In the genomic region with DNA sequence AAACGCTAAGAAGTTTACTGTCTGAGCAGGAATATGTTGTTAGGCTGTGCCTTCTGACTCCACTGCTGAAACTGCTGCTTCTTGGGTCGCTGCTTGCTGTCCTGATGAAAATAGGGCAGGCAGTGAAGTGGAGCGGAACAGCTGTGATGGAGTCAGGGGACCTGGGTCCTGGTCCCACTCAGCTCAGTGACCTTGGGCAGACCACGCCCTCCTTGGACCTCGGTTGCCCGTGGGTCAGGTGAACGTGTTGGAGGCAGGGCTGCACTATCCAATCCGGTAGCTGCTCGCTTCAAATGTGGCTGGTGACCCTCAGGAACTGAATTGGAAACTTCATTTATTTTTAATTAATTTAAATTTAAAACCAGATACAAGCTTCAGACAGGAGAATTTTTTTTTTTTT, we compare ENCODE assay signal across 18 cellular contexts. TPM values are rescaled to one million over a fixed set of nuclear protein-coding genes. Genes with fewer than 3 reads are reported as not detected.
DNase-seq lines count a peak whose midpoint lies in the region; ATAC-seq and TF ChIP-seq lines count a peak whose summit lies in the region.
"Had no signal": no experiment of that assay in that cellular context is flagged by ENCODE, and none has a peak within 500 bp of the region (broad histone marks: within the 10 kb centered on the region; RNA-seq: fewer than 3 reads in every experiment).

No MANE protein-coding gene starts in this region.

- H3K27ac ChIP-seq in VCaP = peak overlapping the region; percentile 69
- H3K27ac ChIP-seq: 22Rv1, A549 had no signal

- no peaks in the 10 kb centered on the region for H3K4me1 Mint-ChIP-seq in immature natural killer cell
- H3K4me1 Mint-ChIP-seq: CD8-positive, alpha-beta memory T cell had no signal

- peak; percentile 38 for ATAC-seq in esophagus mucosa
- ATAC-seq: A549, GM12878 had no signal

- peak; percentile 22 for DNase-seq in activated CD8-positive, alpha-beta memory T cell treated with anti-CD3 and anti-CD28 coated beads, Interleukin-2, amount 50 U/mL, for 48 hours
- DNase-seq in activated CD8-positive, alpha-beta memory T cell treated with anti-CD3 and anti-CD28 coated beads for 24 hours = no peak
- DNase-seq in retina (peak; percentile 61), NCI-H226 (no peak), immature natural killer cell (no peak)
- DNase-seq in activated CD4-positive, alpha-beta T cell treated with anti-CD3 and anti-CD28 coated beads, Interleukin-2, amount 50 U/mL, for 1 hour = no peak
- DNase-seq: AML-193; CD8-positive, alpha-beta memory T cell; COR-L47; DMS 273 treated with DMSO at 0.1 percent for 48 hours; DMS53; DND-41; EL had no signal

- no peak overlapping the region for H3K27ac Mint-ChIP-seq in immature natural killer cell
- H3K27ac Mint-ChIP-seq: CD8-positive, alpha-beta memory T cell had no signal

- H3K27me3 Mint-ChIP-seq in immature natural killer cell (ENCODE audit: low read depth in 3 of 3) = peaks cover 0 to 7% (median 5%) of the 10 kb centered on the region in 3 donors

- no peak for TF ChIP-seq CTCF in VCaP (conservative IDR thresholded peaks at IDR 0.05)

- no peaks in the 10 kb centered on the region for H3K9me3 Mint-ChIP-seq in immature natural killer cell

- no peak overlapping the region for H3K4me3 Mint-ChIP-seq in immature natural killer cell
- H3K4me3 Mint-ChIP-seq: CD8-positive, alpha-beta memory T cell had no signal

- peaks cover 0 to 10% (median 0%) of the 10 kb centered on the region in 3 donors for H3K36me3 Mint-ChIP-seq in immature natural killer cell
- H3K36me3 Mint-ChIP-seq: CD8-positive, alpha-beta memory T cell had no signal

RNA-seq across cellular contexts. Expression of a gene that starts 33.5 kb away (rescaled TPM):
- total RNA-seq in esophagus mucosa = 70.2 TPM
- polyA plus RNA-seq in immature natural killer cell = 1 to 10 TPM; 1.9 to 3.9 (median 3.2) TPM

Comparison
In these comparisons a context has a peak if more than half of its experiments do, and no peak if none do; other contexts are left out.
1. DNase-seq: peak in activated CD8-positive, alpha-beta memory T cell treated with anti-CD3 and anti-CD28 coated beads, Interleukin-2, amount 50 U/mL, for 48 hours (single experiment) and retina (single experiment); none in activated CD8-positive, alpha-beta memory T cell treated with anti-CD3 and anti-CD28 coated beads for 24 hours (single experiment), NCI-H226 (single experiment), activated CD4-positive, alpha-beta T cell treated with anti-CD3 and anti-CD28 coated beads, Interleukin-2, amount 50 U/mL, for 1 hour (single experiment) and immature natural killer cell (0 of 3).